In the genomic region with DNA sequence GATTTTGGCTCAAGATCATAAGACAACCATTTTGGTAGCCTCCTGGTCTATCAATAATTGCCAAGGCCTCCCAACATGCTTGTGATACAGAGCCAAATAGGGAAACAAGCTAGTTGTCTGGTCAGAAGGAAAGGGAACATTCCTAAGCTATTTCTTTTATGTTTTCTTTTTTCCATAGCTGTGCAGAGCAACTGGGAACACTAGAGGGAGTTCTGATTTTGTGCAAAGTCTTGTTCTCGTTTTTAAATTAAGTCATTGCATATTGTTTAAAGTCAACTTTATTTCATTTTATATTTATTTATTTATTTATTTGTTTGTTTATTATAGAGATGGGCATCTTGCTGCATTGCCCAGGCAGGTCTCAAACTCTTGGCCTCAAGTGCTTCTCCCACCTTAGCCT, we compare ENCODE assay signal across 1 cellular context.
TF ChIP-seq lines count a peak whose summit lies in the region.

No MANE protein-coding gene starts in this region.

TF ChIP-seq in H1, 55 proteins besides CTCF, POLR2A, EP300 and RAD21 (continued from another document):
- no peak for TF ChIP-seq BACH1 (IDR thresholded peaks at IDR 0.05; ENCODE audit: low read length)
- no peak for TF ChIP-seq CHD1 (IDR thresholded peaks at IDR 0.05; ENCODE audit: low read depth, low read length)
- no peak for TF ChIP-seq POLR2AphosphoS5 (IDR thresholded peaks at IDR 0.05; ENCODE audit: low read depth, low read length)
- TF ChIP-seq CTBP2 (IDR thresholded peaks at IDR 0.05; ENCODE audit: borderline replicate concordance, insufficient read depth, insufficient read length, low read length): no peak
